8 cellular contexts compared by ENCODE assay signal in genomic region chr4:74531952-74532794, GRCh38.
A peak's percentile ranks its signal among the peaks of the same experiment; 100 is the strongest.
DNase-seq lines count a peak whose midpoint lies in the region; ATAC-seq, FAIRE-seq and TF ChIP-seq lines count a peak whose summit lies in the region.

No MANE protein-coding gene starts in this region.

- peaks cover 0 to 18% of the 10 kb centered on the region in 2 donors for H3K4me1 ChIP-seq in right atrium auricular region

- no peaks in the 10 kb centered on the region for H3K36me3 ChIP-seq in right atrium auricular region

- peak; percentile 77 for ATAC-seq in HG02763 (IDR thresholded peaks at IDR 0.05; ENCODE audit: unreplicated experiment)

- H3K36me3 Mint-ChIP-seq in activated naive CD8-positive, alpha-beta T cell treated with anti-CD3 and anti-CD28 coated beads for 36 hours = no peaks in the 10 kb centered on the region

- H3K27ac ChIP-seq in right atrium auricular region = no peak overlapping the region

- H3K4me3 ChIP-seq in right atrium auricular region = no peak overlapping the region

- DNase-seq in AG09319 (ENCODE audit: extremely low read depth, low read depth) = peak; percentile 80
- no peak for DNase-seq in GM12892 (ENCODE audit: insufficient read length)
- DNase-seq in NCI-H1105 treated with DMSO at 0.1 percent for 48 hours (lab: John Stamatoyannopoulos, UW) = peak; percentile 59
- peak; percentile 1 for DNase-seq in activated naive CD8-positive, alpha-beta T cell treated with anti-CD3 and anti-CD28 coated beads for 36 hours
- DNase-seq in right atrium auricular region (ENCODE audit: low spot score) = no peak
- peak; percentile 66 for DNase-seq in smooth muscle cell of the brain vasculature (ENCODE audit: low read depth, low spot score)
- no peak for DNase-seq in activated CD8-positive, alpha-beta memory T cell treated with anti-CD3 and anti-CD28 coated beads, Interleukin-2, amount 50 U/mL, for 4 hours

- no peaks in the 10 kb centered on the region for H3K4me1 Mint-ChIP-seq in activated naive CD8-positive, alpha-beta T cell treated with anti-CD3 and anti-CD28 coated beads for 36 hours

- peak; percentile 79 for FAIRE-seq in GM12892 (lab: Jason Lieb, UNC)

- H3K9me3 Mint-ChIP-seq in activated naive CD8-positive, alpha-beta T cell treated with anti-CD3 and anti-CD28 coated beads for 36 hours = no peaks in the 10 kb centered on the region

- no peaks in the 10 kb centered on the region for H3K27me3 ChIP-seq in right atrium auricular region

- no peak for TF ChIP-seq POLR2A in GM12892 (IDR thresholded peaks at IDR 0.05; ENCODE audit: low read depth, low read length)

- H3K27me3 Mint-ChIP-seq in activated naive CD8-positive, alpha-beta T cell treated with anti-CD3 and anti-CD28 coated beads for 36 hours = peaks cover 5% of the 10 kb centered on the region

- no peak overlapping the region for H3K4me3 Mint-ChIP-seq in activated naive CD8-positive, alpha-beta T cell treated with anti-CD3 and anti-CD28 coated beads for 36 hours

- no peaks in the 10 kb centered on the region for H3K9me3 ChIP-seq in right atrium auricular region

- TF ChIP-seq CTCF in AG09319 (IDR thresholded peaks at IDR 0.05; ENCODE audit: low read depth, low read length) (peak; percentile 53), right atrium auricular region (IDR thresholded peaks at IDR 0.05) (peak; percentile 23 to 71)

- no peak overlapping the region for H3K27ac Mint-ChIP-seq in activated naive CD8-positive, alpha-beta T cell treated with anti-CD3 and anti-CD28 coated beads for 36 hours

Comparison
In these comparisons a context has a peak if more than half of its experiments do, and no peak if none do; other contexts are left out.
1. DNase-seq: peak in AG09319 (single experiment), NCI-H1105 treated with DMSO at 0.1 percent for 48 hours (single experiment), activated naive CD8-positive, alpha-beta T cell treated with anti-CD3 and anti-CD28 coated beads for 36 hours (single experiment) and smooth muscle cell of the brain vasculature (single experiment); none in GM12892 (single experiment), right atrium auricular region (single experiment) and activated CD8-positive, alpha-beta memory T cell treated with anti-CD3 and anti-CD28 coated beads, Interleukin-2, amount 50 U/mL, for 4 hours (single experiment).